ENCODE assay signal across 8 cellular contexts in the genomic region with DNA sequence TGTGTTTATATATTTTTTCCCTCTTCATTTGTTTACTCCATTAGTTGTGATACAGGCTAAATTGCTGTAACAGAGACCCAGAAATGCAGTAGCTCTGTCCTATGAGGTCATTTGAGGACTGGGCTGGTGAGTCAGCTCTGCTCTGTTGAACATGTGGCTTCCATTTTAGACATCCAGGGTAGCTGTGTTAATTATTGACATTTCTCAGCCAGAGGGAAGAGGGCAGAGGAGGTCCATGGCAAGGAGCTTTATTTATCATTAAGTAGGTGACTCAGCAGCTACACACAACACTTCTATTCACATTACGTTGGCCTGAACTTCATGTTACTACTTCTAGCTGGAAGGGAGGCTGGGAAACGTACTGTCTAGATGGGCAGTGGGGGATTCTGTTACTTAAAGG.
A peak's percentile ranks its signal among the peaks of the same experiment; 100 is the strongest.
DNase-seq lines count a peak whose midpoint lies in the region; ATAC-seq, FAIRE-seq and TF ChIP-seq lines count a peak whose summit lies in the region.

No MANE protein-coding gene starts in this region.

- peak; percentile 99 for FAIRE-seq in A549 (lab: Jason Lieb, UNC)

- H3K36me3 ChIP-seq in sigmoid colon (no peaks in the 10 kb centered on the region), esophagus squamous epithelium (no peaks in the 10 kb centered on the region)

- H3K27me3 ChIP-seq in sigmoid colon (no peaks in the 10 kb centered on the region), esophagus squamous epithelium (no peaks in the 10 kb centered on the region)

- peak overlapping the region; percentile 75 to 82 for H3K27ac ChIP-seq in A549
- no peak overlapping the region for H3K27ac ChIP-seq in sigmoid colon
- no peak overlapping the region for H3K27ac ChIP-seq in esophagus squamous epithelium

- H3K4me1 ChIP-seq in A549 (peaks cover 24% of the 10 kb centered on the region), sigmoid colon (peaks cover 0 to 8% (median 0%) of the 10 kb centered on the region in 4 donors), esophagus squamous epithelium (peaks cover 0 to 9% (median 5%) of the 10 kb centered on the region in 3 donors)

- H3K9me3 ChIP-seq in A549 (no peaks in the 10 kb centered on the region), sigmoid colon (no peaks in the 10 kb centered on the region), esophagus squamous epithelium (no peaks in the 10 kb centered on the region)

- intact Hi-C loops in sigmoid colon (cut with DNase I): no loop called here
- intact Hi-C loops in esophagus squamous epithelium (cut with DNase I): no loop called here

- H3K4me2 ChIP-seq in A549: peak overlapping the region; percentile 68

- TF ChIP-seq CTCF in A549 (IDR thresholded peaks at IDR 0.05) (no peak), LNCaP clone FGC (IDR thresholded peaks at IDR 0.05; ENCODE audit: control insufficient read depth, extremely low read depth, insufficient read depth) (0 out of 2 replicates have a peak, but pooled peaks have one; percentile 15), sigmoid colon (IDR thresholded peaks at IDR 0.05) (no peak), esophagus squamous epithelium (IDR thresholded peaks at IDR 0.05) (no peak)

- DNase-seq in A549 (ENCODE audit: low read depth in 1 of 2, low spot score in 1 of 2) (peak; percentile 89 to 96), LNCaP clone FGC (ENCODE audit: low read depth) (peak; percentile 54), fibroblast of gingiva (ENCODE audit: low read depth) (peak; percentile 92), sigmoid colon (no peak), esophagus squamous epithelium (lab: John Stamatoyannopoulos, UW) (no peak)

- peak in 1 of 2 experiments; percentile 26; a peak in 2 of 5 replicates for TF ChIP-seq RAD21 in A549 (conservative IDR thresholded peaks at IDR 0.05 in 1 of 2, IDR thresholded peaks at IDR 0.05 in 1 of 2)

- H3K4me3 ChIP-seq in A549: no peak overlapping the region
- no peak overlapping the region for H3K4me3 ChIP-seq in LNCaP clone FGC (ENCODE audit: low read depth, low read length)
- no peak overlapping the region for H3K4me3 ChIP-seq in sigmoid colon
- H3K4me3 ChIP-seq in esophagus squamous epithelium: no peak overlapping the region

- TF ChIP-seq POLR2A in A549 (IDR thresholded peaks at IDR 0.05; ENCODE audit: low read length) (no peak), sigmoid colon (IDR thresholded peaks at IDR 0.05) (no peak), esophagus squamous epithelium (IDR thresholded peaks at IDR 0.05) (no peak)

- POLR2A ChIA-PET in A549 (lab: Yijun Ruan, JAX): interaction anchor here (1.1 kb wide), 1 partner anchor 230 kb away, joined by 5 read pairs; the partner anchor contains the start of gene MBIP

- ATAC-seq in A549: peak; percentile 99 to 100
- peak; percentile 99 for ATAC-seq in GM19463 (IDR thresholded peaks at IDR 0.05; ENCODE audit: unreplicated experiment)
- ATAC-seq in HG03039 (IDR thresholded peaks at IDR 0.05; ENCODE audit: unreplicated experiment): no peak
- no peak for ATAC-seq in GM21723 (IDR thresholded peaks at IDR 0.05; ENCODE audit: unreplicated experiment)

- WGBS in A549 (ENCODE audit: missing lambda C conversion rate): 0% methylated on average over 2 of the region's 2 CpGs
- 49 to 63% methylated on average over 2 of the region's 2 CpGs for WGBS in sigmoid colon, 2 donors
- 11 to 35% methylated on average over 2 of the region's 2 CpGs for WGBS in esophagus squamous epithelium, 2 donors

- CTCF ChIA-PET in A549 (lab: Yijun Ruan, JAX): interaction anchor here (0.6 to 1.9 kb wide), 4 partner anchors 21 to 498 kb away, joined by 3 to 19 read pairs (median 4); no protein-coding TSS in a partner anchor

- TF ChIP-seq EP300 in A549 (IDR thresholded peaks at IDR 0.05) (no peak), sigmoid colon (IDR thresholded peaks at IDR 0.05) (no peak)

TF ChIP-seq in A549, 52 proteins besides CTCF, POLR2A, EP300 and RAD21:
- TF ChIP-seq MYC (IDR thresholded peaks at IDR 0.05; ENCODE audit: borderline replicate concordance, low read length) (peak; percentile 30; the same call in 1 of the 2 replicates), JUN (IDR thresholded peaks at IDR 0.05) (peak in 1 of 2 experiments; percentile 56; a peak in 2 of 5 replicates), HOXA7 (CRISPR knock-in tag; IDR thresholded peaks at IDR 0.05) (no peak), GATA3 (IDR thresholded peaks at IDR 0.05; ENCODE audit: borderline replicate concordance) (peak; percentile 58; the same call in 1 of the 2 replicates), NFE2L2 (conservative IDR thresholded peaks at IDR 0.05; ENCODE audit: low read length) (no peak; the same call in 1 of the 2 replicates), FOSL2 (IDR thresholded peaks at IDR 0.05) (peak; percentile 80), FOSL2 (CRISPR knock-in tag; IDR thresholded peaks at IDR 0.05) (peak; percentile 92), MAX (IDR thresholded peaks at IDR 0.05) (peak; percentile 83), ESRRA (IDR thresholded peaks at IDR 0.05; ENCODE audit: borderline replicate concordance, low read length) (no peak), HOXB5 (CRISPR knock-in tag; IDR thresholded peaks at IDR 0.05) (no peak), CBX2 (IDR thresholded peaks at IDR 0.05; ENCODE audit: borderline replicate concordance, low read depth) (no peak), MAFK (IDR thresholded peaks at IDR 0.05; ENCODE audit: partially characterized antibody) (peak; percentile 91), JUNB (IDR thresholded peaks at IDR 0.05) (peak; percentile 71)
- TF ChIP-seq, protein P1, sequence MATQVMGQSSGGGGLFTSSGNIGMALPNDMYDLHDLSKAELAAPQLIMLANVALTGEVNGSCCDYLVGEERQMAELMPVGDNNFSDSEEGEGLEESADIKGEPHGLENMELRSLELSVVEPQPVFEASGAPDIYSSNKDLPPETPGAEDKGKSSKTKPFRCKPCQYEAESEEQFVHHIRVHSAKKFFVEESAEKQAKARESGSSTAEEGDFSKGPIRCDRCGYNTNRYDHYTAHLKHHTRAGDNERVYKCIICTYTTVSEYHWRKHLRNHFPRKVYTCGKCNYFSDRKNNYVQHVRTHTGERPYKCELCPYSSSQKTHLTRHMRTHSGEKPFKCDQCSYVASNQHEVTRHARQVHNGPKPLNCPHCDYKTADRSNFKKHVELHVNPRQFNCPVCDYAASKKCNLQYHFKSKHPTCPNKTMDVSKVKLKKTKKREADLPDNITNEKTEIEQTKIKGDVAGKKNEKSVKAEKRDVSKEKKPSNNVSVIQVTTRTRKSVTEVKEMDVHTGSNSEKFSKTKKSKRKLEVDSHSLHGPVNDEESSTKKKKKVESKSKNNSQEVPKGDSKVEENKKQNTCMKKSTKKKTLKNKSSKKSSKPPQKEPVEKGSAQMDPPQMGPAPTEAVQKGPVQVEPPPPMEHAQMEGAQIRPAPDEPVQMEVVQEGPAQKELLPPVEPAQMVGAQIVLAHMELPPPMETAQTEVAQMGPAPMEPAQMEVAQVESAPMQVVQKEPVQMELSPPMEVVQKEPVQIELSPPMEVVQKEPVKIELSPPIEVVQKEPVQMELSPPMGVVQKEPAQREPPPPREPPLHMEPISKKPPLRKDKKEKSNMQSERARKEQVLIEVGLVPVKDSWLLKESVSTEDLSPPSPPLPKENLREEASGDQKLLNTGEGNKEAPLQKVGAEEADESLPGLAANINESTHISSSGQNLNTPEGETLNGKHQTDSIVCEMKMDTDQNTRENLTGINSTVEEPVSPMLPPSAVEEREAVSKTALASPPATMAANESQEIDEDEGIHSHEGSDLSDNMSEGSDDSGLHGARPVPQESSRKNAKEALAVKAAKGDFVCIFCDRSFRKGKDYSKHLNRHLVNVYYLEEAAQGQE (IDR thresholded peaks at IDR 0.05): no peak
- TF ChIP-seq, protein P2, sequence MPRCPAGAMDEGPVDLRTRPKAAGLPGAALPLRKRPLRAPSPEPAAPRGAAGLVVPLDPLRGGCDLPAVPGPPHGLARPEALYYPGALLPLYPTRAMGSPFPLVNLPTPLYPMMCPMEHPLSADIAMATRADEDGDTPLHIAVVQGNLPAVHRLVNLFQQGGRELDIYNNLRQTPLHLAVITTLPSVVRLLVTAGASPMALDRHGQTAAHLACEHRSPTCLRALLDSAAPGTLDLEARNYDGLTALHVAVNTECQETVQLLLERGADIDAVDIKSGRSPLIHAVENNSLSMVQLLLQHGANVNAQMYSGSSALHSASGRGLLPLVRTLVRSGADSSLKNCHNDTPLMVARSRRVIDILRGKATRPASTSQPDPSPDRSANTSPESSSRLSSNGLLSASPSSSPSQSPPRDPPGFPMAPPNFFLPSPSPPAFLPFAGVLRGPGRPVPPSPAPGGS (IDR thresholded peaks at IDR 0.05): no peak
- TF ChIP-seq, protein P3, sequence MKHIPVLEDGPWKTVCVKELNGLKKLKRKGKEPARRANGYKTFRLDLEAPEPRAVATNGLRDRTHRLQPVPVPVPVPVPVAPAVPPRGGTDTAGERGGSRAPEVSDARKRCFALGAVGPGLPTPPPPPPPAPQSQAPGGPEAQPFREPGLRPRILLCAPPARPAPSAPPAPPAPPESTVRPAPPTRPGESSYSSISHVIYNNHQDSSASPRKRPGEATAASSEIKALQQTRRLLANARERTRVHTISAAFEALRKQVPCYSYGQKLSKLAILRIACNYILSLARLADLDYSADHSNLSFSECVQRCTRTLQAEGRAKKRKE (CRISPR knock-in tag; IDR thresholded peaks at IDR 0.05; ENCODE audit: low read depth): no peak

Comparison
In these comparisons a context has a peak if more than half of its experiments do, and no peak if none do; other contexts are left out.
1. ATAC-seq: peak in A549 (2 of 2) and GM19463 (single experiment); none in HG03039 (single experiment) and GM21723 (single experiment).
2. DNase-seq: peak in A549 (2 of 2), LNCaP clone FGC (single experiment) and fibroblast of gingiva (single experiment); none in sigmoid colon (single experiment) and esophagus squamous epithelium (single experiment).
3. H3K27ac ChIP-seq: peak in A549 (2 of 2); none in sigmoid colon (0 of 4) and esophagus squamous epithelium (0 of 4).